Comparison of ENCODE assay signal across 8 cellular contexts in genomic region chr5:140555747-140556312, GRCh38. TPM values are rescaled to one million over a fixed set of nuclear protein-coding genes. Genes with fewer than 3 reads are reported as not detected.
DNase-seq lines count a peak whose midpoint lies in the region; ATAC-seq and TF ChIP-seq lines count a peak whose summit lies in the region.

No MANE protein-coding gene starts in this region.

- peaks cover 0 to 58% of the 10 kb centered on the region in 2 experiments; a peak in 2 of 3 replicates for H3K36me3 ChIP-seq in HEK293 (ENCODE audit: control insufficient read depth in 2 of 2, insufficient read depth in 1 of 2, low read length in 2 of 2)
- H3K36me3 ChIP-seq in right lobe of liver = peaks cover 0 to 10% (median 3%) of the 10 kb centered on the region in 4 donors

- H3K9me3 ChIP-seq in HEK293 (ENCODE audit: control insufficient read depth, insufficient read depth, low read depth, low read length) (no peaks in the 10 kb centered on the region), right lobe of liver (no peaks in the 10 kb centered on the region)

- no peak for ATAC-seq in activated naive CD8-positive, alpha-beta T cell treated with anti-CD3 and anti-CD28 coated beads, Interleukin-2, amount 10 ng/mL, durations not matched to agents 7 days and 5 days (ENCODE audit: low read depth)
- ATAC-seq in right lobe of liver (no peak), HG02610 (IDR thresholded peaks at IDR 0.05; ENCODE audit: unreplicated experiment) (no peak)

- H3K36me3 Mint-ChIP-seq in activated naive CD8-positive, alpha-beta T cell treated with anti-CD3 and anti-CD28 coated beads, Interleukin-2, amount 10 ng/mL, durations not matched to agents 7 days and 5 days = peaks cover 36% of the 10 kb centered on the region

- POLR2A ChIA-PET in HEK293 (lab: Yijun Ruan, JAX) = interaction anchor here (1.1 to 1.2 kb wide), 2 partner anchors 8 to 155 kb away, joined by 3 to 4 read pairs; partner anchors contain the start of gene APBB3
- POLR2A ChIA-PET in activated naive CD8-positive, alpha-beta T cell treated with anti-CD3 and anti-CD28 coated beads, Interleukin-2, amount 10 ng/mL, durations not matched to agents 7 days and 5 days (lab: Charles Lee) = interaction anchor here (0.6 kb wide), 1 partner anchor 135 kb away, joined by 5 read pairs; the partner anchor contains the start of genes HARS1 and HARS2

- TF ChIP-seq CTCF in AG09309 (IDR thresholded peaks at IDR 0.05; ENCODE audit: control insufficient read depth, insufficient read depth, low read depth, low read length, missing control alignments) = no peak
- no peak for TF ChIP-seq CTCF in HEK293 (tag by site-specific recombination; IDR thresholded peaks at IDR 0.05)
- no peak for TF ChIP-seq CTCF in right lobe of liver (IDR thresholded peaks at IDR 0.05)

- intact Hi-C loops in right lobe of liver (cut with DNase I) = no loop called here

- no peaks in the 10 kb centered on the region for H3K27me3 ChIP-seq in right lobe of liver

- H3K27ac Mint-ChIP-seq in activated naive CD8-positive, alpha-beta T cell treated with anti-CD3 and anti-CD28 coated beads, Interleukin-2, amount 10 ng/mL, durations not matched to agents 7 days and 5 days = peak overlapping the region; percentile 85

- no peaks in the 10 kb centered on the region for H3K9me3 Mint-ChIP-seq in activated naive CD8-positive, alpha-beta T cell treated with anti-CD3 and anti-CD28 coated beads, Interleukin-2, amount 10 ng/mL, durations not matched to agents 7 days and 5 days

- 57% methylated on average over 1 of the region's 1 CpG for WGBS in right lobe of liver (ENCODE audit: insufficient coverage, low coverage, low lambda C conversion rate, missing lambda C conversion rate)

- peak overlapping the region; percentile 65 for H3K4me3 ChIP-seq in AG09309 (ENCODE audit: control insufficient read depth, low read depth, low read length)
- H3K4me3 ChIP-seq in HEK293 (ENCODE audit: low read depth, low read length) = peak overlapping the region; percentile 90
- peak overlapping the region in 2 of 3 donors; percentile 81 to 84 for H3K4me3 ChIP-seq in right lobe of liver

- CTCF ChIA-PET in HEK293 (lab: Yijun Ruan, JAX) = interaction anchor here (0.8 to 2.9 kb wide), 2 partner anchors 80 to 182 kb away, joined by 5 to 11 read pairs; no protein-coding TSS in a partner anchor

- no peaks in the 10 kb centered on the region for H3K27me3 Mint-ChIP-seq in activated naive CD8-positive, alpha-beta T cell treated with anti-CD3 and anti-CD28 coated beads, Interleukin-2, amount 10 ng/mL, durations not matched to agents 7 days and 5 days

- peak overlapping the region; percentile 92 for H3K4me3 Mint-ChIP-seq in activated naive CD8-positive, alpha-beta T cell treated with anti-CD3 and anti-CD28 coated beads, Interleukin-2, amount 10 ng/mL, durations not matched to agents 7 days and 5 days

- H3K27ac ChIP-seq in HEK293 (ENCODE audit: extremely low read depth, low read depth, low read length) (no peak overlapping the region), right lobe of liver (peak overlapping the region in 1 of 3 donors; percentile 92)

- 0 out of 2 replicates have a peak, but pooled peaks cover 4% of the 10 kb centered on the region for H3K4me1 ChIP-seq in HEK293 (ENCODE audit: control insufficient read depth, insufficient read depth, low read length)
- H3K4me1 ChIP-seq in right lobe of liver = peaks cover 0 to 46% (median 21%) of the 10 kb centered on the region in 4 donors

- TF ChIP-seq POLR2A in right lobe of liver (IDR thresholded peaks at IDR 0.05) = no peak

- H3K4me1 Mint-ChIP-seq in activated naive CD8-positive, alpha-beta T cell treated with anti-CD3 and anti-CD28 coated beads, Interleukin-2, amount 10 ng/mL, durations not matched to agents 7 days and 5 days = peaks cover 52% of the 10 kb centered on the region

- DNase-seq in AG09309 (ENCODE audit: low read depth) (no peak), right lobe of liver (no peak), HCEC 1CT (no peak), NCI-H187 treated with DMSO at 0.1 percent for 48 hours (lab: John Stamatoyannopoulos, UW) (no peak)
- DNase-seq in activated naive CD8-positive, alpha-beta T cell treated with anti-CD3 and anti-CD28 coated beads, Interleukin-2, amount 10 ng/mL, durations not matched to agents 7 days and 5 days = no peak
- DNase-seq in activated CD4-positive, CD25-positive, alpha-beta regulatory T cell (lab: John Stamatoyannopoulos, UW) = no peak

TF ChIP-seq in HEK293, 187 proteins besides CTCF, POLR2A, EP300 and RAD21:
- TF ChIP-seq ZBTB17 (tag by site-specific recombination; IDR thresholded peaks at IDR 0.05) (no peak), ZEB2 (tag by site-specific recombination; IDR thresholded peaks at IDR 0.05) (no peak), ZNF157 (tag by site-specific recombination; IDR thresholded peaks at IDR 0.05) (no peak), IKZF3 (tag by site-specific recombination; IDR thresholded peaks at IDR 0.05) (no peak), ZNF223 (tag by site-specific recombination; IDR thresholded peaks at IDR 0.05) (no peak), ZFP3 (tag by site-specific recombination; IDR thresholded peaks at IDR 0.05; ENCODE audit: low read depth) (no peak), REPIN1 (tag by site-specific recombination; IDR thresholded peaks at IDR 0.05; ENCODE audit: low read depth) (no peak), TCF7L2 (IDR thresholded peaks at IDR 0.05; ENCODE audit: borderline replicate concordance, low read depth, low read length) (no peak), HOXC10 (CRISPR knock-in tag; IDR thresholded peaks at IDR 0.05) (no peak), ZSCAN23 (tag by site-specific recombination; IDR thresholded peaks at IDR 0.05) (no peak)
- TF ChIP-seq, protein P1, sequence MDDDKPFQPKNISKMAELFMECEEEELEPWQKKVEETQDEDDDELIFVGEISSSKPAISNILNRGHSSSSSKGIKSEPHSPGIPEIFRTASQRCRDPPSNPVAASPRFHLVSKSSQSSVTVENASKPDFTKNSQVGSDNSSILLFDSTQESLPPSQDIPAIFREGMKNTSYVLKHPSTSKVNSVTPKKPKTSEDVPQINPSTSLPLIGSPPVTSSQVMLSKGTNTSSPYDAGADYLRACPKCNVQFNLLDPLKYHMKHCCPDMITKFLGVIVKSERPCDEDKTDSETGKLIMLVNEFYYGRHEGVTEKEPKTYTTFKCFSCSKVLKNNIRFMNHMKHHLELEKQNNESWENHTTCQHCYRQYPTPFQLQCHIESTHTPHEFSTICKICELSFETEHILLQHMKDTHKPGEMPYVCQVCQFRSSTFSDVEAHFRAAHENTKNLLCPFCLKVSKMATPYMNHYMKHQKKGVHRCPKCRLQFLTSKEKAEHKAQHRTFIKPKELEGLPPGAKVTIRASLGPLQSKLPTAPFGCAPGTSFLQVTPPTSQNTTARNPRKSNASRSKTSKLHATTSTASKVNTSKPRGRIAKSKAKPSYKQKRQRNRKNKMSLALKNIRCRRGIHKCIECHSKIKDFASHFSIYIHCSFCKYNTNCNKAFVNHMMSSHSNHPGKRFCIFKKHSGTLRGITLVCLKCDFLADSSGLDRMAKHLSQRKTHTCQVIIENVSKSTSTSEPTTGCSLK (tag by site-specific recombination; IDR thresholded peaks at IDR 0.05) = no peak

RNA-seq across cellular contexts. Expression of gene SRA1, which starts 1.4 kb away (rescaled TPM):
- total RNA-seq in activated naive CD8-positive, alpha-beta T cell treated with anti-CD3 and anti-CD28 coated beads, Interleukin-2, amount 10 ng/mL, durations not matched to agents 7 days and 5 days = 10 to 100 TPM; 34.4 to 36.9 TPM
- 10 to 100 TPM; 14.4 to 35.4 (median 18.6) TPM for total RNA-seq in right lobe of liver

RNA-seq across cellular contexts. Expression of gene EIF4EBP3, which starts 8.4 kb away (rescaled TPM):
- 10 to 100 TPM; 11.8 to 12.0 TPM for total RNA-seq in activated naive CD8-positive, alpha-beta T cell treated with anti-CD3 and anti-CD28 coated beads, Interleukin-2, amount 10 ng/mL, durations not matched to agents 7 days and 5 days
- 10 to 100 TPM; 10.7 to 19.5 (median 13.6) TPM for total RNA-seq in right lobe of liver

RNA-seq across cellular contexts. Expression of gene APBB3, which starts 8.6 kb away (rescaled TPM):
- 10 to 100 TPM; 41.3 to 47.7 TPM for total RNA-seq in activated naive CD8-positive, alpha-beta T cell treated with anti-CD3 and anti-CD28 coated beads, Interleukin-2, amount 10 ng/mL, durations not matched to agents 7 days and 5 days
- total RNA-seq in right lobe of liver = 10 to 100 TPM in 5 of 6 experiments, 1 to 10 TPM in 1; 9.6 to 24.3 (median 14.3) TPM

RNA-seq across cellular contexts. Expression of gene SLC35A4, which starts 8.8 kb away (rescaled TPM):
- 10 to 100 TPM; 80.8 to 94.0 TPM for total RNA-seq in activated naive CD8-positive, alpha-beta T cell treated with anti-CD3 and anti-CD28 coated beads, Interleukin-2, amount 10 ng/mL, durations not matched to agents 7 days and 5 days
- total RNA-seq in right lobe of liver = 10 to 100 TPM; 28.1 to 38.5 (median 30.2) TPM
